Comparison of ENCODE assay signal across 1 cellular context in genomic region chr3:12579919-12580318, GRCh38.
TF ChIP-seq lines count a peak whose summit lies in the region.

No MANE protein-coding gene starts in this region.

TF ChIP-seq in GM12878, 131 proteins besides CTCF, POLR2A, EP300 and RAD21 (continued from another document):
- TF ChIP-seq, protein P1, sequence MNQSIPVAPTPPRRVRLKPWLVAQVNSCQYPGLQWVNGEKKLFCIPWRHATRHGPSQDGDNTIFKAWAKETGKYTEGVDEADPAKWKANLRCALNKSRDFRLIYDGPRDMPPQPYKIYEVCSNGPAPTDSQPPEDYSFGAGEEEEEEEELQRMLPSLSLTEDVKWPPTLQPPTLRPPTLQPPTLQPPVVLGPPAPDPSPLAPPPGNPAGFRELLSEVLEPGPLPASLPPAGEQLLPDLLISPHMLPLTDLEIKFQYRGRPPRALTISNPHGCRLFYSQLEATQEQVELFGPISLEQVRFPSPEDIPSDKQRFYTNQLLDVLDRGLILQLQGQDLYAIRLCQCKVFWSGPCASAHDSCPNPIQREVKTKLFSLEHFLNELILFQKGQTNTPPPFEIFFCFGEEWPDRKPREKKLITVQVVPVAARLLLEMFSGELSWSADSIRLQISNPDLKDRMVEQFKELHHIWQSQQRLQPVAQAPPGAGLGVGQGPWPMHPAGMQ (IDR thresholded peaks at IDR 0.05; ENCODE audit: borderline replicate concordance) = no peak
- TF ChIP-seq MEF2A (IDR thresholded peaks at IDR 0.05; ENCODE audit: insufficient read depth, low read depth, low read length) = no peak
- 0 out of 2 replicates have a peak, but pooled peaks have one; percentile 27 for TF ChIP-seq POLR2AphosphoS5 (IDR thresholded peaks at IDR 0.05; ENCODE audit: low read length)
- TF ChIP-seq DPF2 (IDR thresholded peaks at IDR 0.05) = no peak
- TF ChIP-seq ESRRA (IDR thresholded peaks at IDR 0.05; ENCODE audit: low read length) = no peak
- TF ChIP-seq, protein P2, sequence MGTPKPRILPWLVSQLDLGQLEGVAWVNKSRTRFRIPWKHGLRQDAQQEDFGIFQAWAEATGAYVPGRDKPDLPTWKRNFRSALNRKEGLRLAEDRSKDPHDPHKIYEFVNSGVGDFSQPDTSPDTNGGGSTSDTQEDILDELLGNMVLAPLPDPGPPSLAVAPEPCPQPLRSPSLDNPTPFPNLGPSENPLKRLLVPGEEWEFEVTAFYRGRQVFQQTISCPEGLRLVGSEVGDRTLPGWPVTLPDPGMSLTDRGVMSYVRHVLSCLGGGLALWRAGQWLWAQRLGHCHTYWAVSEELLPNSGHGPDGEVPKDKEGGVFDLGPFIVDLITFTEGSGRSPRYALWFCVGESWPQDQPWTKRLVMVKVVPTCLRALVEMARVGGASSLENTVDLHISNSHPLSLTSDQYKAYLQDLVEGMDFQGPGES (IDR thresholded peaks at IDR 0.05) = no peak
